Comparison of ENCODE assay signal across 1 cellular context in the genomic region with DNA sequence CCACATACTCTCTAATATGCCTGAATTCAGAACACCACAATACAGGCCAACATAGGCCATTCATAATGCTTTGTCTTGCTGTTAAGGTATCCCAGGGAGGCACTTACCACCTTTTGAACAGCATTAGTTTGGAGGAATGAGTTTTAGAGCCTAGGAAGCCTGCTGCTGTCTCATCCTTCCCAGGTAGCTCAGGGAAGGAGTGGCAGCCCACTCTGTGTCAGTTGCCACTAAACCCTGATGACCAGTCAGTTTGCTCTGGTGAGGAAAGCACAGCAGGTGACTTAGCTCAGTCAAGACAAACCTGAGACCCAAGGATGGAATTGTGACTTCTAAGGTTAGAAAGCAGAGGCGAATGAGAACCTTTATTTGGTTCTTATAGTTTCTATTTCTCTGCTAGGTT.
TF ChIP-seq lines count a peak whose summit lies in the region.

No MANE protein-coding gene starts in this region.

TF ChIP-seq in GM23338, 12 proteins besides CTCF, POLR2A, EP300 and RAD21 (continued from another document):
- TF ChIP-seq, protein P1, sequence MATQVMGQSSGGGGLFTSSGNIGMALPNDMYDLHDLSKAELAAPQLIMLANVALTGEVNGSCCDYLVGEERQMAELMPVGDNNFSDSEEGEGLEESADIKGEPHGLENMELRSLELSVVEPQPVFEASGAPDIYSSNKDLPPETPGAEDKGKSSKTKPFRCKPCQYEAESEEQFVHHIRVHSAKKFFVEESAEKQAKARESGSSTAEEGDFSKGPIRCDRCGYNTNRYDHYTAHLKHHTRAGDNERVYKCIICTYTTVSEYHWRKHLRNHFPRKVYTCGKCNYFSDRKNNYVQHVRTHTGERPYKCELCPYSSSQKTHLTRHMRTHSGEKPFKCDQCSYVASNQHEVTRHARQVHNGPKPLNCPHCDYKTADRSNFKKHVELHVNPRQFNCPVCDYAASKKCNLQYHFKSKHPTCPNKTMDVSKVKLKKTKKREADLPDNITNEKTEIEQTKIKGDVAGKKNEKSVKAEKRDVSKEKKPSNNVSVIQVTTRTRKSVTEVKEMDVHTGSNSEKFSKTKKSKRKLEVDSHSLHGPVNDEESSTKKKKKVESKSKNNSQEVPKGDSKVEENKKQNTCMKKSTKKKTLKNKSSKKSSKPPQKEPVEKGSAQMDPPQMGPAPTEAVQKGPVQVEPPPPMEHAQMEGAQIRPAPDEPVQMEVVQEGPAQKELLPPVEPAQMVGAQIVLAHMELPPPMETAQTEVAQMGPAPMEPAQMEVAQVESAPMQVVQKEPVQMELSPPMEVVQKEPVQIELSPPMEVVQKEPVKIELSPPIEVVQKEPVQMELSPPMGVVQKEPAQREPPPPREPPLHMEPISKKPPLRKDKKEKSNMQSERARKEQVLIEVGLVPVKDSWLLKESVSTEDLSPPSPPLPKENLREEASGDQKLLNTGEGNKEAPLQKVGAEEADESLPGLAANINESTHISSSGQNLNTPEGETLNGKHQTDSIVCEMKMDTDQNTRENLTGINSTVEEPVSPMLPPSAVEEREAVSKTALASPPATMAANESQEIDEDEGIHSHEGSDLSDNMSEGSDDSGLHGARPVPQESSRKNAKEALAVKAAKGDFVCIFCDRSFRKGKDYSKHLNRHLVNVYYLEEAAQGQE (IDR thresholded peaks at IDR 0.05; ENCODE audit: unreplicated experiment): no peak
